In genomic region chr19:45717983-45718650, GRCh38 we compare ENCODE assay signal across 6 cellular contexts. TPM values are rescaled to one million over a fixed set of nuclear protein-coding genes. Genes with fewer than 3 reads are reported as not detected.
DNase-seq lines count a peak whose midpoint lies in the region; ATAC-seq and TF ChIP-seq lines count a peak whose summit lies in the region.

No MANE protein-coding gene starts in this region.

- intact Hi-C loops in A673 (cut with micrococcal nuclease; ENCODE audit: unreplicated experiment) = no loop called here

- POLR2A ChIA-PET in A673 (lab: Charles Lee; ENCODE audit: low non-redundant PET) = interaction anchor here (1.3 kb wide), 1 partner anchor 13 kb away, joined by 3 read pairs; the partner anchor contains the start of gene FBXO46

- CTCF ChIA-PET in A673 (lab: Charles Lee) = interaction anchor here (1.6 kb wide), 1 partner anchor 26 kb away, joined by 6 read pairs; the partner anchor contains the start of gene QPCTL

- BruUV-seq in A673 (replicated peaks; lab: Mats Ljungman, UMichigan) = no TSS peak

- peak overlapping the region; percentile 63 for H3K4me3 ChIP-seq in A673 (ENCODE audit: low read depth, low read length, poor library complexity, severe bottlenecking)
- H3K4me3 ChIP-seq in SJSA1 = peak overlapping the region; percentile 45

- H3K27ac ChIP-seq in A673 (ENCODE audit: low read depth, low read length, poor library complexity, severe bottlenecking) (peak overlapping the region; percentile 98), SJSA1 (peak overlapping the region; percentile 53)

- no peak for TF ChIP-seq CTCF in A673 (conservative IDR thresholded peaks at IDR 0.05; ENCODE audit: low read depth, low read length)

- H3K36me3 ChIP-seq in A673 (ENCODE audit: insufficient read depth, low read length, poor library complexity, severe bottlenecking) = peaks cover 2% of the 10 kb centered on the region
- peaks cover 20% of the 10 kb centered on the region for H3K36me3 ChIP-seq in SJSA1

- H3K4me1 ChIP-seq in A673 (ENCODE audit: insufficient read depth, low read length, poor library complexity, severe bottlenecking) (peaks cover 11% of the 10 kb centered on the region), SJSA1 (replicated peaks) (peaks cover 27% of the 10 kb centered on the region)

- H3K27me3 ChIP-seq in A673 (replicated peaks; ENCODE audit: insufficient read depth, low read depth, low read length, poor library complexity) (no peaks in the 10 kb centered on the region), SJSA1 (replicated peaks) (no peaks in the 10 kb centered on the region)

- DNase-seq in A673 (ENCODE audit: low spot score) (no peak), SJSA1 (ENCODE audit: low read depth in 1 of 2, low spot score in 2 of 2) (no peak), iPS-NIHi11 (ENCODE audit: low spot score) (peak; percentile 26), NCI-H2029 (lab: John Stamatoyannopoulos, UW) (no peak), GOT3 (lab: John Stamatoyannopoulos, UW) (no peak)

- H3K9me3 ChIP-seq in A673 (ENCODE audit: low read depth, low read length, poor library complexity, severe bottlenecking) = no peaks in the 10 kb centered on the region
- peaks cover 4% of the 10 kb centered on the region; the same call in 1 of the 2 replicates for H3K9me3 ChIP-seq in SJSA1 (replicated peaks)

- no peak for ATAC-seq in GM21360 (IDR thresholded peaks at IDR 0.05; ENCODE audit: unreplicated experiment)

RNA-seq across cellular contexts. Expression of gene FBXO46, which starts 12.6 kb away (rescaled TPM):
- total RNA-seq in A673 (2021) = 18.8 and 24.3 TPM in 2 replicates
- total RNA-seq in SJSA1 (2014; rRNA removed; shearing (Covaris generic)) = 8.3 and 10.7 TPM in 2 replicates

RNA-seq across cellular contexts. Expression of gene MEIOSIN, which starts 15.1 kb away (rescaled TPM):
- total RNA-seq in A673 (2021) = not detected in 2 replicates
- not detected in 2 replicates for total RNA-seq in SJSA1 (2014; rRNA removed; shearing (Covaris generic))

RNA-seq across cellular contexts. Expression of gene QPCTL, which starts 25.7 kb away (rescaled TPM):
- total RNA-seq in A673 (2021) = 12.8 and 17.4 TPM in 2 replicates
- total RNA-seq in SJSA1 (2014; rRNA removed; shearing (Covaris generic)) = 11.6 and 14.6 TPM in 2 replicates

RNA-seq across cellular contexts. Expression of gene SNRPD2, which starts 26.4 kb away (rescaled TPM):
- total RNA-seq in A673 (2021) = 590 and 597 TPM in 2 replicates
- 331 and 402 TPM in 2 replicates for total RNA-seq in SJSA1 (2014; rRNA removed; shearing (Covaris generic))

RNA-seq across cellular contexts. Expression of gene GIPR, which starts 50.1 kb away (rescaled TPM):
- 0.45 and 1.0 TPM in 2 replicates for total RNA-seq in A673 (2021)
- 0.72 and 2.1 TPM in 2 replicates for total RNA-seq in SJSA1 (2014; rRNA removed; shearing (Covaris generic))
